ENCODE assay signal across 1 cellular context in the genomic region with DNA sequence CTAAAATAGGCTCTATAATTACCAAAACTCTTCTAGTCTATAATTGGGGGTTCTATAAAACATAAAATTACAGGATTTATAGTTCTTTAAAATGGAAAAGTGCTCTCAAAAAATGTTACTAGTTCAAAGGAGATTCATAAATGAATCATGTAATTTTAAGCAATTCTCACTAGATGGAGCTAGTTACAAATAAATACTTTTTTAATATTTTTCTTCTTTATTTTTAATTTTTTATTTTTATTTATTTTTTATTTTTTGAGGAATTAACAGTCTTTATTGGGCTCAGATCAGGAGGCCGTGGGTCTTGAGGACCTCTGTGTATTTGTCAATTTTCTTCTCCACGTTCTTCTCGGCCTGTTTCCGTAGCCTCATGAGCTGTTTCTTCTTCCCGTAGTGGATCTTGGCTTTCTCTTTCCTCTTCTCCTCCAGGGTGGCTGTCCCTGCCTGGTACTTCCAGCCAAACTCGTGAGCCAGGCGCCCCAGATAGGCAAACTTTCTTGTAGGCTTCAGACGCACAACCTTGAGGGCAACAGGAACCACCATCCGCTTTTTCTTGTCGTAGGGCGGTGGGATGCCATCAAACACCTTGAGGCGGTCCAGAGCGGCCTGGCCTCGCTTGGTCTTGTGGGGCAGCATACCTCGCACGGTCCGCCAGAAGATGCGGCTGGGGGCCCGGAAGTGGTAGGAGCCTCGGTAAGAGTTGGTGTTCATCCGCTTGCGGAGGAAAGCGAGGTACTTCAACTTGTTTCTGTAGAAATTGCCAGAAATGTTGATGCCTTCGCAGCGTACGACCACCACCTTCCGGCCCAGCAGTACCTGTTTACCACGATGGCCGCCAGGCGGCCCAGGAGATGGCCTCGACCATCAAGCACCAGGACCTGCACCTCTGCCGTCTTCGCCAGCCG.
TF ChIP-seq lines count a peak whose summit lies in the region.

No MANE protein-coding gene starts in this region.

TF ChIP-seq in GM23338, 12 proteins besides CTCF, POLR2A, EP300 and RAD21:
- 0 out of 2 replicates have a peak, but pooled peaks have one; percentile 13 for TF ChIP-seq ZNF462 (CRISPR knock-in tag; IDR thresholded peaks at IDR 0.05)
